In genomic region chr12:40233741-40234367, GRCh38 we compare ENCODE assay signal across 19 cellular contexts. TPM values are rescaled to one million over a fixed set of nuclear protein-coding genes. Genes with fewer than 3 reads are reported as not detected.
"Had no signal": no experiment of that assay in that cellular context is flagged by ENCODE, and none has a peak within 500 bp of the region (broad histone marks: within the 10 kb centered on the region; RNA-seq: fewer than 3 reads in every experiment).

No MANE protein-coding gene starts in this region.

- H2AFZ ChIP-seq: PC-9 had no signal

- DNase-seq: activated CD4-positive, alpha-beta T cell treated with anti-CD3 and anti-CD28 coated beads for 36 hours; activated CD8-positive, alpha-beta memory T cell treated with anti-CD3 and anti-CD28 coated beads, Interleukin-2, amount 50 U/mL, for 4 hours; activated CD8-positive, alpha-beta T cell treated with anti-CD3 and anti-CD28 coated beads for 36 hours; activated naive CD4-positive, alpha-beta T cell treated with anti-CD3 and anti-CD28 coated beads, Interleukin-2, amount 50 U/mL, for 16 hours; activated T-cell treated with anti-CD3 and anti-CD28 coated beads, Interleukin-2, amount 50 U/mL, for 1 hour; aorta; caudate nucleus; KBM-7; NCI-H1105; NCI-H1436; NCI-H1694 treated with DMSO at 0.1 percent for 48 hours; NCI-H2029 treated with DMSO at 0.1 percent for 48 hours; NCI-H524; PC-9; SIG-M5; T-cell had no signal

- H3K4me3 ChIP-seq: breast epithelium, PC-9 had no signal

- H3K9me3 ChIP-seq: breast epithelium had no signal

- H3K27ac Mint-ChIP-seq: activated CD4-positive, alpha-beta T cell treated with anti-CD3 and anti-CD28 coated beads for 36 hours; activated CD8-positive, alpha-beta T cell treated with anti-CD3 and anti-CD28 coated beads for 36 hours; T-cell had no signal

- H3K36me3 Mint-ChIP-seq: T-cell had no signal

- H3K4me2 ChIP-seq: PC-9 had no signal

- H3K27me3 ChIP-seq: breast epithelium had no signal

- H3K27me3 Mint-ChIP-seq: activated CD8-positive, alpha-beta T cell treated with anti-CD3 and anti-CD28 coated beads for 36 hours had no signal

- H3K9me3 Mint-ChIP-seq: activated CD8-positive, alpha-beta T cell treated with anti-CD3 and anti-CD28 coated beads for 36 hours; T-cell had no signal

- H3K36me3 ChIP-seq: breast epithelium had no signal

- H3K4me1 ChIP-seq: breast epithelium had no signal

- H3K27ac ChIP-seq: breast epithelium, PC-9, VCaP had no signal

- ATAC-seq: activated CD4-positive, alpha-beta T cell treated with anti-CD3 and anti-CD28 coated beads for 36 hours; activated CD8-positive, alpha-beta T cell treated with anti-CD3 and anti-CD28 coated beads for 36 hours; T-cell had no signal

- H3K4me1 Mint-ChIP-seq: activated CD4-positive, alpha-beta T cell treated with anti-CD3 and anti-CD28 coated beads for 36 hours; T-cell had no signal

- H3K4me3 Mint-ChIP-seq: activated CD4-positive, alpha-beta T cell treated with anti-CD3 and anti-CD28 coated beads for 36 hours; activated CD8-positive, alpha-beta T cell treated with anti-CD3 and anti-CD28 coated beads for 36 hours; T-cell had no signal

RNA-seq across cellular contexts. Expression of gene LRRK2, which starts 9.1 kb away (rescaled TPM):
- total RNA-seq: activated CD4-positive, alpha-beta T cell treated with anti-CD3 and anti-CD28 coated beads for 36 hours; M059J had no signal
